In the genomic region with DNA sequence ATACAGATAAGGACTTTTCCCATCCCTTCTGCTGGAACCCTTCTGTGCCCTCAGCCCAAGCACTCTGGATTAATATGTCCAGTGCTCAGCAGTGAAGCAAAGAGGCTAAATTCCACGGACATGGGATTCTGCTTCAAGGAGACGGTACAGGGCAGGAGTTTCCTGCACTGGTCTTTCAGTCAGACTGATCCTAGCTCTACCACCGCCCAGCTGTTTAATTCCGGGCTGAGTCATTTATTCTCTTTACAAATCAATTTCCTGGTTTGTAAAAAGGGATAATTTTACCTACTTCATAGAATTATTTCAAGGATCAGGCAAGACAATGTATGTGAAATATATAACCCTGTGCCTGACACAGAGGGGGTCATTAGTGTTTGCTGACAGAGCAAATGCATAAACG, we compare ENCODE assay signal across 22 cellular contexts.
"Had no signal": no experiment of that assay in that cellular context is flagged by ENCODE, and none has a peak within 500 bp of the region (broad histone marks: within the 10 kb centered on the region; RNA-seq: fewer than 3 reads in every experiment).

No MANE protein-coding gene starts in this region.

- H3K4me1 ChIP-seq: gastrocnemius medialis, psoas muscle, stomach had no signal

- H3K27ac Mint-ChIP-seq: activated naive CD8-positive, alpha-beta T cell treated with anti-CD3 and anti-CD28 coated beads for 36 hours; dendritic cell treated with granulocyte-macrophage colony-stimulating factor and Interleukin-4, amounts not matched to agents 40 ng/mL and 50 ng/mL, for 4 days had no signal

- H3K4me1 Mint-ChIP-seq: activated naive CD8-positive, alpha-beta T cell treated with anti-CD3 and anti-CD28 coated beads for 36 hours had no signal

- H3K9me3 Mint-ChIP-seq: activated naive CD8-positive, alpha-beta T cell treated with anti-CD3 and anti-CD28 coated beads for 36 hours; dendritic cell treated with granulocyte-macrophage colony-stimulating factor and Interleukin-4, amounts not matched to agents 40 ng/mL and 50 ng/mL, for 4 days had no signal

- H3K4me2 ChIP-seq: smooth muscle cell had no signal

- H3K27me3 ChIP-seq: cardiac muscle cell had no signal

- H3K4me3 Mint-ChIP-seq: activated naive CD8-positive, alpha-beta T cell treated with anti-CD3 and anti-CD28 coated beads for 36 hours; dendritic cell treated with granulocyte-macrophage colony-stimulating factor and Interleukin-4, amounts not matched to agents 40 ng/mL and 50 ng/mL, for 4 days had no signal

- H3K36me3 ChIP-seq: cardiac muscle cell, gastrocnemius medialis, stomach had no signal

- ATAC-seq: gastrocnemius medialis, left lobe of liver, psoas muscle, right cardiac atrium had no signal

- H3K27ac ChIP-seq: cardiac muscle cell, gastrocnemius medialis, psoas muscle, stomach, VCaP had no signal

- FAIRE-seq: keratinocyte had no signal

- H3K9me3 ChIP-seq: gastrocnemius medialis, psoas muscle, stomach had no signal

- DNase-seq: activated CD4-positive, alpha-beta T cell treated with anti-CD3 and anti-CD28 coated beads for 1 hour; activated CD4-positive, alpha-beta T cell treated with anti-CD3 and anti-CD28 coated beads, Interleukin-2, amount 50 U/mL, for 48 hours; activated naive CD8-positive, alpha-beta T cell treated with anti-CD3 and anti-CD28 coated beads for 36 hours; activated T-cell treated with anti-CD3 and anti-CD28 coated beads for 4 hours; amniotic stem cell; erythroblast; gastrocnemius medialis; head of caudate nucleus; midbrain; psoas muscle; right cardiac atrium; stimulated activated CD4-positive, alpha-beta T cell treated with anti-CD3 and anti-CD28 coated beads, Interleukin-4, amount 100 ng/mL, for 1 hour; stomach; T-helper 2 cell; trophoblast cell had no signal

- H3K36me3 Mint-ChIP-seq: activated naive CD8-positive, alpha-beta T cell treated with anti-CD3 and anti-CD28 coated beads for 36 hours had no signal

- H3K4me3 ChIP-seq: cardiac muscle cell, gastrocnemius medialis, lung, psoas muscle, smooth muscle cell, stomach had no signal
